Comparison of ENCODE assay signal across 8 cellular contexts in the genomic region with DNA sequence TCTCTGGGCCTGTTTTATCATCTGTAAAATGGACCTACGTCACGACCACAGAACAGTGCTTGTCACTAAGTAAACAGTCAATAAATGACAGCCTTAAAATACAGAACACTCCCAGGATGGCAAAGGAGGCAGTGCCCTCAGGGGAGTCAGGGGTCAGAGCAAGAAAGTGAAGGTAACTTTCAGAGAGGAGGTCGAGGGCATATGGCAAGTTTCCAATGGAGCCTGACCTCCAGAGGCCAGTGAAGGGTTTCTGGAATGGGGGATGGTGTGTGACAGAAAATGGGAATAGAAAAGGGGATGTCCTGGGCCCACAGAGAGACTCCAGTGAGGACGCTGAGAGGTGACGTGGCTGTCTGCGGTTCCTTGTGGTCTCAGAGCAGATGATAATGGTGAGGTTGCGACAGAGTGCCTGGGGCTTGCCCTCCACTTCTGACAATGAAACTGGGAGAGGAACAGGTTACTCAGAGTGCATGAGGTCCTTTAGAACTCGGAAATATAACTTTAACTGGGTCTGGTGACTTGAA.
DNase-seq lines count a peak whose midpoint lies in the region; ATAC-seq and TF ChIP-seq lines count a peak whose summit lies in the region.

No MANE protein-coding gene starts in this region.

- no peak for TF ChIP-seq CTCF in lower leg skin (IDR thresholded peaks at IDR 0.05)

- DNase-seq in RPMI8226: peak; percentile 41
- peak; percentile 39 for DNase-seq in activated naive CD4-positive, alpha-beta T cell treated with anti-CD3 and anti-CD28 coated beads, Interleukin-2, amount 50 U/mL, for 16 hours
- DNase-seq in stimulated activated CD4-positive, alpha-beta T cell treated with anti-CD3 and anti-CD28 coated beads, Interleukin-1b, Interleukin-23, amount 100 ng/mL, for 4 hours (ENCODE audit: low read depth in 2 of 2): peak; percentile 13 to 37
- no peak for DNase-seq in RKO (ENCODE audit: low spot score)
- no peak for DNase-seq in cortex of kidney (lab: John Stamatoyannopoulos, UW)
- no peak for DNase-seq in lower leg skin (ENCODE audit: low spot score in 2 of 2)

- no peak for TF ChIP-seq POLR2A in lower leg skin (IDR thresholded peaks at IDR 0.05)

- intact Hi-C loops in lower leg skin (cut with DNase I; ENCODE audit: low total_unique reads): no loop called here

- ATAC-seq in GM18861 (IDR thresholded peaks at IDR 0.05; ENCODE audit: unreplicated experiment): peak; percentile 80
- ATAC-seq in HG02970 (IDR thresholded peaks at IDR 0.05; ENCODE audit: low FRiP score, unreplicated experiment): peak; percentile 51

- no peak overlapping the region for H3K4me3 ChIP-seq in lower leg skin (ENCODE audit: low read depth, poor library complexity, severe bottlenecking)

- WGBS in lower leg skin, 2 donors: 72 to 79% methylated on average over 8 of the region's 8 CpGs

Comparison
In these comparisons a context has a peak if more than half of its experiments do, and no peak if none do; other contexts are left out.
1. DNase-seq: peak in RPMI8226 (single experiment), activated naive CD4-positive, alpha-beta T cell treated with anti-CD3 and anti-CD28 coated beads, Interleukin-2, amount 50 U/mL, for 16 hours (single experiment) and stimulated activated CD4-positive, alpha-beta T cell treated with anti-CD3 and anti-CD28 coated beads, Interleukin-1b, Interleukin-23, amount 100 ng/mL, for 4 hours (2 of 2); none in RKO (single experiment), cortex of kidney (single experiment) and lower leg skin (0 of 2).